In genomic region chrX:95950679-95951078, GRCh38 we compare ENCODE assay signal across 18 cellular contexts.
DNase-seq lines count a peak whose midpoint lies in the region; ATAC-seq, FAIRE-seq and TF ChIP-seq lines count a peak whose summit lies in the region.
"Had no signal": no experiment of that assay in that cellular context is flagged by ENCODE, and none has a peak within 500 bp of the region (broad histone marks: within the 10 kb centered on the region; RNA-seq: fewer than 3 reads in every experiment).

No MANE protein-coding gene starts in this region.

- TF ChIP-seq CTCF in astrocyte (IDR thresholded peaks at IDR 0.05; ENCODE audit: insufficient read depth, low read depth, low read length) = no peak
- no peak for TF ChIP-seq CTCF in lower leg skin (IDR thresholded peaks at IDR 0.05)

- no peak overlapping the region for H3K27ac Mint-ChIP-seq in astrocyte (ENCODE audit: unreplicated experiment)
- H3K27ac Mint-ChIP-seq: CD8-positive, alpha-beta memory T cell; H9 had no signal

- H3K27me3 ChIP-seq in astrocyte (ENCODE audit: insufficient read depth, low read length) = no peaks in the 10 kb centered on the region
- H3K27me3 ChIP-seq: BE2C had no signal

- no peaks in the 10 kb centered on the region for H3K79me2 ChIP-seq in astrocyte (ENCODE audit: insufficient read depth, low read length)

- no peaks in the 10 kb centered on the region for H3K36me3 Mint-ChIP-seq in astrocyte (ENCODE audit: low read depth, unreplicated experiment)
- H3K36me3 Mint-ChIP-seq: CD4-positive, CD25-positive, alpha-beta regulatory T cell; CD8-positive, alpha-beta memory T cell had no signal

- no peak overlapping the region for H3K27ac ChIP-seq in astrocyte (ENCODE audit: low read depth, low read length)

- no peaks in the 10 kb centered on the region for H3K4me1 Mint-ChIP-seq in astrocyte (ENCODE audit: low read depth, unreplicated experiment)
- H3K4me1 Mint-ChIP-seq: CD4-positive, CD25-positive, alpha-beta regulatory T cell; CD8-positive, alpha-beta memory T cell had no signal

- H3K9me3 ChIP-seq in astrocyte (ENCODE audit: insufficient read depth, low read depth, low read length) = no peaks in the 10 kb centered on the region
- H3K9me3 ChIP-seq: BE2C had no signal

- H3K9me3 Mint-ChIP-seq in astrocyte (ENCODE audit: unreplicated experiment) = no peaks in the 10 kb centered on the region
- H3K9me3 Mint-ChIP-seq: H9 had no signal

- WGBS in lower leg skin, 2 donors = 28 to 32% methylated on average over 1 of the region's 1 CpG

- DNase-seq in DMS53 (lab: John Stamatoyannopoulos, UW) (peak; percentile 66), NCI-H774 (lab: John Stamatoyannopoulos, UW) (peak; percentile 1), astrocyte (ENCODE audit: low read depth) (no peak), GM19240 (ENCODE audit: insufficient read length, low spot score) (no peak), NCI-H2227 treated with DMSO at 0.1 percent for 48 hours (lab: John Stamatoyannopoulos, UW) (no peak), lower leg skin (ENCODE audit: low spot score in 2 of 2) (no peak)
- DNase-seq: 8988T; BE2C; C1 segment of cervical spinal cord; CD4-positive, CD25-positive, alpha-beta regulatory T cell; CD8-positive, alpha-beta memory T cell; COR-L47; DMS79 treated with DMSO at 0.1 percent for 48 hours; GF-D8; H9 had no signal

- no peak overlapping the region for H3K9ac ChIP-seq in astrocyte (ENCODE audit: low read length)

- H3K4me2 ChIP-seq in astrocyte (ENCODE audit: low read length) = no peak overlapping the region

- H3K27me3 Mint-ChIP-seq in astrocyte (ENCODE audit: low read depth, unreplicated experiment) = no peaks in the 10 kb centered on the region
- H3K27me3 Mint-ChIP-seq: CD4-positive, CD25-positive, alpha-beta regulatory T cell had no signal

- no peaks in the 10 kb centered on the region for H4K20me1 ChIP-seq in astrocyte (ENCODE audit: insufficient read depth, low read length)

- TF ChIP-seq POLR2A in lower leg skin (IDR thresholded peaks at IDR 0.05) = no peak

- ATAC-seq in HG03565 (IDR thresholded peaks at IDR 0.05; ENCODE audit: unreplicated experiment) = no peak

- H3K4me3 ChIP-seq in astrocyte (ENCODE audit: insufficient read depth, low read depth, low read length) = no peak overlapping the region
- H3K4me3 ChIP-seq in lower leg skin (ENCODE audit: low read depth, poor library complexity, severe bottlenecking) = no peak overlapping the region

- peak; percentile 71 for FAIRE-seq in astrocyte (lab: Jason Lieb, UNC)
- FAIRE-seq: D721Med, H1 had no signal

- H2AFZ ChIP-seq in astrocyte (ENCODE audit: low read depth, low read length) = no peak overlapping the region

- H3K36me3 ChIP-seq in astrocyte (ENCODE audit: insufficient read depth, low read length) = no peaks in the 10 kb centered on the region
- H3K36me3 ChIP-seq: BE2C had no signal

- H3K4me3 Mint-ChIP-seq in astrocyte (ENCODE audit: unreplicated experiment) = no peak overlapping the region
- H3K4me3 Mint-ChIP-seq: CD4-positive, CD25-positive, alpha-beta regulatory T cell; CD8-positive, alpha-beta memory T cell; H9 had no signal

- H3K4me1 ChIP-seq in astrocyte (ENCODE audit: insufficient read depth, low read length) = no peaks in the 10 kb centered on the region
- H3K4me1 ChIP-seq: BE2C had no signal

- intact Hi-C loops in lower leg skin (cut with DNase I; ENCODE audit: low total_unique reads) = no loop called here

Comparison
In these comparisons a context has a peak if more than half of its experiments do, and no peak if none do; other contexts are left out.
1. DNase-seq: peak in DMS53 (single experiment) and NCI-H774 (single experiment); none in astrocyte (single experiment), GM19240 (single experiment), NCI-H2227 treated with DMSO at 0.1 percent for 48 hours (single experiment) and lower leg skin (0 of 2).